9 cellular contexts compared by ENCODE assay signal in genomic region chr22:37591823-37592404, GRCh38. TPM values are rescaled to one million over a fixed set of nuclear protein-coding genes. Genes with fewer than 3 reads are reported as not detected.
DNase-seq lines count a peak whose midpoint lies in the region; ATAC-seq and TF ChIP-seq lines count a peak whose summit lies in the region.
"Had no signal": no experiment of that assay in that cellular context is flagged by ENCODE, and none has a peak within 500 bp of the region (broad histone marks: within the 10 kb centered on the region; RNA-seq: fewer than 3 reads in every experiment).

No MANE protein-coding gene starts in this region.

- ATAC-seq in psoas muscle (no peak), GM21515 (IDR thresholded peaks at IDR 0.05; ENCODE audit: unreplicated experiment) (no peak)

- H3K9ac ChIP-seq in ES-I3 (ENCODE audit: low read depth, low read length) = peak overlapping the region; percentile 3; the same call in 1 of the 2 replicates
- H3K9ac ChIP-seq in NT2/D1 (ENCODE audit: insufficient read length, low read depth) = no peak overlapping the region

- no peak for DNase-seq in NT2/D1 (ENCODE audit: low read depth, low spot score)
- no peak for DNase-seq in dorsolateral prefrontal cortex
- DNase-seq in psoas muscle = no peak
- no peak for DNase-seq in OCI-M1 (lab: John Stamatoyannopoulos, UW)
- DNase-seq in AML-193 (lab: John Stamatoyannopoulos, UW) = no peak
- no peak for DNase-seq in GM03348 (ENCODE audit: low spot score)

- peak overlapping the region; percentile 12 for H3K4me3 ChIP-seq in NT2/D1 (ENCODE audit: insufficient read length, low read depth)
- peak overlapping the region in 34 of 59 donors; percentile 0 to 54 (median 28) for H3K4me3 ChIP-seq in dorsolateral prefrontal cortex
- H3K4me3 ChIP-seq in psoas muscle = peak overlapping the region; percentile 14
- H3K4me3 ChIP-seq: SJCRH30 had no signal

- WGBS in psoas muscle, 3 donors = 86 to 90% (median 88%) methylated on average over 12 of the region's 12 CpGs

- H3K4me1 ChIP-seq in ES-I3 (ENCODE audit: insufficient read depth, low read length) (no peaks in the 10 kb centered on the region), NT2/D1 (ENCODE audit: insufficient read depth, insufficient read length) (no peaks in the 10 kb centered on the region), psoas muscle (peaks cover 3% of the 10 kb centered on the region)
- H3K4me1 ChIP-seq: SJCRH30 had no signal

- H3K36me3 ChIP-seq in ES-I3 (ENCODE audit: insufficient read depth, low read length) (no peaks in the 10 kb centered on the region), NT2/D1 (ENCODE audit: insufficient read depth, insufficient read length, low read length) (no peaks in the 10 kb centered on the region), psoas muscle (ENCODE audit: insufficient read depth in 1 of 2, low read depth in 1 of 2) (no peaks in the 10 kb centered on the region)
- H3K36me3 ChIP-seq: SJCRH30 had no signal

- H3K27me3 ChIP-seq in NT2/D1 (ENCODE audit: insufficient read depth, insufficient read length) (no peaks in the 10 kb centered on the region), dorsolateral prefrontal cortex (no peaks in the 10 kb centered on the region), psoas muscle (ENCODE audit: insufficient read depth in 3 of 3, low read length in 2 of 3) (no peaks in the 10 kb centered on the region)

- no peaks in the 10 kb centered on the region for H3K9me3 ChIP-seq in ES-I3 (ENCODE audit: control insufficient read depth, insufficient read depth, low read length)
- no peaks in the 10 kb centered on the region for H3K9me3 ChIP-seq in NT2/D1 (ENCODE audit: insufficient read depth, low read length)
- no peaks in the 10 kb centered on the region for H3K9me3 ChIP-seq in psoas muscle
- H3K9me3 ChIP-seq: SJCRH30 had no signal

- intact Hi-C loops in dorsolateral prefrontal cortex (cut with DNase I) (loop anchor here (1.0 to 5.0 kb wide), 4 partner anchors 25 to 275 kb away; no protein-coding TSS in a partner anchor), psoas muscle (cut with DNase I) (loop anchor here (1.0 to 5.0 kb wide), 2 partner anchors 53 to 55 kb away; no protein-coding TSS in a partner anchor)

- TF ChIP-seq CTCF in dorsolateral prefrontal cortex (IDR thresholded peaks at IDR 0.05 in 54 of 56, conservative IDR thresholded peaks at IDR 0.05 in 2 of 56; ENCODE audit: low read depth in 1 of 56, partially characterized antibody in 56 of 56) (no peak), psoas muscle (IDR thresholded peaks at IDR 0.05) (no peak)

- H3K27ac ChIP-seq in dorsolateral prefrontal cortex (peak overlapping the region in 35 of 59 donors; percentile 3 to 72 (median 47)), psoas muscle (no peak overlapping the region)
- H3K27ac ChIP-seq: SJCRH30 had no signal

RNA-seq across cellular contexts. Expression of gene LGALS2, which starts 12.0 kb away (rescaled TPM):
- total RNA-seq in dorsolateral prefrontal cortex (1 to 10 TPM in 3 of 120 experiments, not detected in 117; 1.4 to 2.5 (median 1.5) TPM), psoas muscle (not detected)
- polyA plus RNA-seq in psoas muscle = under 1 TPM in 2 of 3 donors, not detected in 1; 0.06 to 0.35 TPM
- total RNA-seq: SJCRH30 had no signal

RNA-seq across cellular contexts. Expression of gene GGA1, which starts 16.7 kb away (rescaled TPM):
- total RNA-seq in dorsolateral prefrontal cortex (10 to 100 TPM; 45.6 to 94.6 (median 65.5) TPM), psoas muscle (10 to 100 TPM; 31.9 to 37.2 (median 33.1) TPM)
- polyA plus RNA-seq in psoas muscle = 10 to 100 TPM; 30.2 to 39.4 (median 39.4) TPM

RNA-seq across cellular contexts. Expression of gene CDC42EP1, which starts 31.6 kb away (rescaled TPM):
- 100 to 1,000 TPM in 9 of 120 experiments, 10 to 100 TPM in 111; 12.4 to 203 (median 48.3) TPM for total RNA-seq in dorsolateral prefrontal cortex
- total RNA-seq in psoas muscle = 10 to 100 TPM in 2 of 4 donors, 1 to 10 TPM in 2; 6.9 to 13.8 (median 10.7) TPM
- 1 to 10 TPM; 3.8 to 5.9 (median 4.1) TPM for polyA plus RNA-seq in psoas muscle

RNA-seq across cellular contexts. Expression of gene SH3BP1, which starts 47.6 kb away (rescaled TPM):
- 10 to 100 TPM in 80 of 120 experiments, 1 to 10 TPM in 40; 5.9 to 31.1 (median 11.7) TPM for total RNA-seq in dorsolateral prefrontal cortex
- 1 to 10 TPM; 1.4 to 2.4 (median 1.9) TPM for total RNA-seq in psoas muscle
- polyA plus RNA-seq in psoas muscle = under 1 TPM; 0.20 to 0.64 (median 0.34) TPM
